8 cellular contexts compared by ENCODE assay signal in the genomic region with DNA sequence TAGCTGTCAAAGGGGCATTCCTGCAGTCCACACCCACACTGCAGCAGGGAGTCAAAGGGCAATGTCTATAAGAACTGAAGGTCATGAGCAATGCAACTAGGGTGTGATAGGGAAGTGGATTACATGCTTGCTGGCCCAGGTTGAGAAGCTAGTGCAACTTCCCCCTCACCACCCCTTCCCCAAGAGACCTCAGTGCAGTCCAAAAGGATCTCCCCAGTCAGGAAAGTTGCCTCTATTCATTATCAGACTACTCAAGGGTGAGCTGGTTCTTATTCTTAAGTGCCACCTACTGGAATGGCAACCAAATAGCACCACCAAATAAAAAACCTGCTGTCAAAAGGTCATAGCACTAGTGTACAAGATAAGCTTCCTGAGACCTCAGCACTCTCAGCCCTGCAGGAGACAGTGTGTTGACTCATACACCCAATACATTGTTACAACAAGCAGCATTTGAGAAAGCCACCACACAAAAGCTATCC. TPM values are rescaled to one million over a fixed set of nuclear protein-coding genes. Genes with fewer than 3 reads are reported as not detected.
DNase-seq lines count a peak whose midpoint lies in the region; ATAC-seq and TF ChIP-seq lines count a peak whose summit lies in the region.

No MANE protein-coding gene starts in this region.

- H3K4me3 ChIP-seq in vagina: no peak overlapping the region

- TF ChIP-seq CTCF in vagina (IDR thresholded peaks at IDR 0.05): no peak

- peak; percentile 79 for ATAC-seq in GM21423 (IDR thresholded peaks at IDR 0.05; ENCODE audit: unreplicated experiment)

- H3K27me3 ChIP-seq in vagina: no peaks in the 10 kb centered on the region

- no peak for TF ChIP-seq POLR2A in vagina (IDR thresholded peaks at IDR 0.05)

- no peaks in the 10 kb centered on the region for H3K9me3 ChIP-seq in vagina

- H3K4me1 ChIP-seq in vagina: no peaks in the 10 kb centered on the region

- no peaks in the 10 kb centered on the region for H3K36me3 ChIP-seq in vagina

- peak; percentile 39 for DNase-seq in COLO829 (ENCODE audit: low spot score)
- peak; percentile 75 for DNase-seq in NCI-H226
- DNase-seq in fibroblast of peridontal ligament (ENCODE audit: extremely low read depth): peak; percentile 8
- DNase-seq in activated CD4-positive, alpha-beta T cell treated with anti-CD3 and anti-CD28 coated beads, Interleukin-2, amount 50 U/mL, for 4 hours: no peak
- no peak for DNase-seq in mesenteric fat pad (ENCODE audit: low spot score)
- DNase-seq in vagina (ENCODE audit: extremely low spot score in 2 of 2): no peak
- DNase-seq in SHP77 treated with DMSO at 0.1 percent for 48 hours (lab: John Stamatoyannopoulos, UW): no peak

- intact Hi-C loops in vagina (cut with DNase I): no loop called here

- no peak overlapping the region for H3K27ac ChIP-seq in vagina

RNA-seq across cellular contexts. Expression of gene MTERF1, which starts 28.2 kb away (rescaled TPM):
- total RNA-seq in mesenteric fat pad (7.7 TPM), vagina (8.1 TPM)

Comparison
In these comparisons a context has a peak if more than half of its experiments do, and no peak if none do; other contexts are left out.
1. DNase-seq: peak in COLO829 (single experiment), NCI-H226 (single experiment) and fibroblast of peridontal ligament (single experiment); none in activated CD4-positive, alpha-beta T cell treated with anti-CD3 and anti-CD28 coated beads, Interleukin-2, amount 50 U/mL, for 4 hours (0 of 2), mesenteric fat pad (single experiment), vagina (0 of 2) and SHP77 treated with DMSO at 0.1 percent for 48 hours (single experiment).